1 cellular context compared by ENCODE assay signal in the genomic region with DNA sequence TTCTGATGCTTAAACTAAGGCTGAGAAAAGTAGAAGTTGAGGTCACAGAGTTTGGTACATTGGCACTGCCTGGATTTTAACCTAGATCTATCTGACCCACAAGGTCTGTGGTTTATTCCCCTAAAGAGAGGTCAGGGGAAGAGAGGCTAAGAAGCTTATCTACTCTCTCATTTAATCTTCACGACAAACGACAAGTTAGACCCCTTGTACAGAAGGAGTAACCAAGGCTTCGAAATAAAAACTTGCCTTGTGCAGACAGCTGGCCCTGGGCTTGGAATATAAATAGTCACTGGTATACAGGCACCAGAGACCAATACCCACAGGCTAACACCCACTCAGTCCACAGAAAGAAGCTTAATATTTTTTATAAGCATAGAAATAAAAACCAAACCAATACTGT.
TF ChIP-seq lines count a peak whose summit lies in the region.

No MANE protein-coding gene starts in this region.

TF ChIP-seq in HepG2, 621 proteins besides CTCF, POLR2A, EP300 and RAD21:
- TF ChIP-seq ZNF629 (CRISPR knock-in tag; conservative IDR thresholded peaks at IDR 0.05) (peak; percentile 77), ZNF644 (CRISPR knock-in tag; IDR thresholded peaks at IDR 0.05; ENCODE audit: low read depth) (no peak), ESRRA (CRISPR knock-in tag; IDR thresholded peaks at IDR 0.05; ENCODE audit: low read depth) (0 out of 2 replicates have a peak, but pooled peaks have one; percentile 15), ZBTB7A (CRISPR knock-in tag; IDR thresholded peaks at IDR 0.05) (0 out of 2 replicates have a peak, but pooled peaks have one; percentile 3), JUN (CRISPR knock-in tag; IDR thresholded peaks at IDR 0.05) (0 out of 2 replicates have a peak, but pooled peaks have one; percentile 4), CHD2 (IDR thresholded peaks at IDR 0.05; ENCODE audit: low read depth, low read length) (no peak), IRF2 (CRISPR knock-in tag; IDR thresholded peaks at IDR 0.05) (0 out of 2 replicates have a peak, but pooled peaks have one; percentile 23)
TF ChIP-seq in HepG2: peak in this region for 5.
